7 cellular contexts compared by ENCODE assay signal in genomic region chr10:22481106-22481505, GRCh38.
"Had no signal": no experiment of that assay in that cellular context is flagged by ENCODE, and none has a peak within 500 bp of the region (broad histone marks: within the 10 kb centered on the region; RNA-seq: fewer than 3 reads in every experiment).

No MANE protein-coding gene starts in this region.

- H2AFZ ChIP-seq: GM23248 had no signal

- H3K9me3 ChIP-seq: HAP-1 had no signal

- DNase-seq: GM23248, GOT3, H7, HFFc6, KG1 had no signal

- ATAC-seq: HCT116 had no signal

- H3K4me1 ChIP-seq: HAP-1 had no signal

- H3K36me3 ChIP-seq: HAP-1 had no signal

- H3K4me3 ChIP-seq: GM23248, HAP-1 had no signal

- H3K27ac ChIP-seq: GM23248 had no signal

- H3K9ac ChIP-seq: GM23248 had no signal
